ENCODE assay signal across 1 cellular context in genomic region chr17:36142806-36143205, GRCh38.
TF ChIP-seq lines count a peak whose summit lies in the region.

No MANE protein-coding gene starts in this region.

TF ChIP-seq in WTC11, 78 proteins besides CTCF, POLR2A, EP300 and RAD21 (continued from another document):
- TF ChIP-seq, protein P1, sequence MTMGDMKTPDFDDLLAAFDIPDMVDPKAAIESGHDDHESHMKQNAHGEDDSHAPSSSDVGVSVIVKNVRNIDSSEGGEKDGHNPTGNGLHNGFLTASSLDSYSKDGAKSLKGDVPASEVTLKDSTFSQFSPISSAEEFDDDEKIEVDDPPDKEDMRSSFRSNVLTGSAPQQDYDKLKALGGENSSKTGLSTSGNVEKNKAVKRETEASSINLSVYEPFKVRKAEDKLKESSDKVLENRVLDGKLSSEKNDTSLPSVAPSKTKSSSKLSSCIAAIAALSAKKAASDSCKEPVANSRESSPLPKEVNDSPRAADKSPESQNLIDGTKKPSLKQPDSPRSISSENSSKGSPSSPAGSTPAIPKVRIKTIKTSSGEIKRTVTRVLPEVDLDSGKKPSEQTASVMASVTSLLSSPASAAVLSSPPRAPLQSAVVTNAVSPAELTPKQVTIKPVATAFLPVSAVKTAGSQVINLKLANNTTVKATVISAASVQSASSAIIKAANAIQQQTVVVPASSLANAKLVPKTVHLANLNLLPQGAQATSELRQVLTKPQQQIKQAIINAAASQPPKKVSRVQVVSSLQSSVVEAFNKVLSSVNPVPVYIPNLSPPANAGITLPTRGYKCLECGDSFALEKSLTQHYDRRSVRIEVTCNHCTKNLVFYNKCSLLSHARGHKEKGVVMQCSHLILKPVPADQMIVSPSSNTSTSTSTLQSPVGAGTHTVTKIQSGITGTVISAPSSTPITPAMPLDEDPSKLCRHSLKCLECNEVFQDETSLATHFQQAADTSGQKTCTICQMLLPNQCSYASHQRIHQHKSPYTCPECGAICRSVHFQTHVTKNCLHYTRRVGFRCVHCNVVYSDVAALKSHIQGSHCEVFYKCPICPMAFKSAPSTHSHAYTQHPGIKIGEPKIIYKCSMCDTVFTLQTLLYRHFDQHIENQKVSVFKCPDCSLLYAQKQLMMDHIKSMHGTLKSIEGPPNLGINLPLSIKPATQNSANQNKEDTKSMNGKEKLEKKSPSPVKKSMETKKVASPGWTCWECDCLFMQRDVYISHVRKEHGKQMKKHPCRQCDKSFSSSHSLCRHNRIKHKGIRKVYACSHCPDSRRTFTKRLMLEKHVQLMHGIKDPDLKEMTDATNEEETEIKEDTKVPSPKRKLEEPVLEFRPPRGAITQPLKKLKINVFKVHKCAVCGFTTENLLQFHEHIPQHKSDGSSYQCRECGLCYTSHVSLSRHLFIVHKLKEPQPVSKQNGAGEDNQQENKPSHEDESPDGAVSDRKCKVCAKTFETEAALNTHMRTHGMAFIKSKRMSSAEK (CRISPR knock-in tag; IDR thresholded peaks at IDR 0.05; ENCODE audit: borderline replicate concordance), result no peak
- TF ChIP-seq GABPB1 (CRISPR knock-in tag; IDR thresholded peaks at IDR 0.05) (no peak), ELF4 (CRISPR knock-in tag; IDR thresholded peaks at IDR 0.05; ENCODE audit: low read depth) (no peak), STAT6 (CRISPR knock-in tag; conservative IDR thresholded peaks at IDR 0.05; ENCODE audit: low read depth) (no peak), SOX15 (CRISPR knock-in tag; IDR thresholded peaks at IDR 0.05) (no peak), ZNF671 (CRISPR knock-in tag; IDR thresholded peaks at IDR 0.05) (no peak), ERG (CRISPR knock-in tag; IDR thresholded peaks at IDR 0.05) (no peak)
- TF ChIP-seq, protein P2, sequence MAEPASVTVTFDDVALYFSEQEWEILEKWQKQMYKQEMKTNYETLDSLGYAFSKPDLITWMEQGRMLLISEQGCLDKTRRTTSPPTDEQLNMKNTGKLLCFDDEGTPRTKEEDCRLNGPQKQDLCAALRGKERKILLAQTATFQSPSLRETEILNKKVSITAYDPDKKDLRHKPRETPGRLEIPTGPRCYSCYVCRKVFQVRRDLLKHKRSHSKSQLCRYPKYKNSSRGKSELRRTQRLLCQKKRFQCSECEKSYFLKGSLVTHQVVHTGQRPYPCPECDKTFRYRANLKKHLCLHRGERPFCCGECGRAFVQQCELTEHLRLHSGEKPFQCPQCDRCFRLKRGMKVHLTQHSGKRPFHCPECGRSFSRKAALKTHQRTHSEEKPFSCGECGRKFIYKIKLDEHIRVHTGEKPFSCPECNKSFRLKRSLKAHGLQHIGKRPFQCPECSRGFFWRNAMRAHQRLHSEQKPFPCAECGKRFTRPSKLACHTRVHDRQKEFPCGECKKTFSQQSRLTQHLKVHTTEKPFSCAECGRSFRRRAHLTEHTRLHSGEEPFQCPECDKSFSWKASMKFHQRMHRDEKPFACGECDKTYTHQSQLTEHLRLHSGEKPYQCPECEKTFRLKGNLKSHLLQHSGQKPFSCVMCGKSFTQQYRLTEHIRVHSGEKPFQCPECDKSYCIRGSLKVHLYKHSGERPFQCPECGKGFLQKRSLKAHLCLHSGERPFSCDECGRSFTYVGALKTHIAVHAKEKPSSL (CRISPR knock-in tag; conservative IDR thresholded peaks at IDR 0.05), result no peak
TF ChIP-seq in WTC11: peak in this region for 0.
